In genomic region chr5:1754531-1755220, GRCh38 we compare ENCODE assay signal across 1 cellular context.
TF ChIP-seq lines count a peak whose summit lies in the region.

No MANE protein-coding gene starts in this region.

TF ChIP-seq in HepG2, 621 proteins besides CTCF, POLR2A, EP300 and RAD21:
- no peak for TF ChIP-seq ZNF83 (CRISPR knock-in tag; IDR thresholded peaks at IDR 0.05; ENCODE audit: borderline replicate concordance)
- TF ChIP-seq SRY (CRISPR knock-in tag; IDR thresholded peaks at IDR 0.05): no peak
- TF ChIP-seq RBM22 (optimal IDR thresholded peaks at IDR 0.05; ENCODE audit: low read length): no peak
- TF ChIP-seq ZNF564 (CRISPR knock-in tag; IDR thresholded peaks at IDR 0.05): no peak
- TF ChIP-seq SRSF1 (optimal IDR thresholded peaks at IDR 0.05; ENCODE audit: low read depth, low read length): no peak
- TF ChIP-seq TMF1 (CRISPR knock-in tag; IDR thresholded peaks at IDR 0.05; ENCODE audit: low read depth): no peak
- TF ChIP-seq XBP1 (CRISPR knock-in tag; IDR thresholded peaks at IDR 0.05): no peak
- no peak for TF ChIP-seq ZFP36L2 (CRISPR knock-in tag; IDR thresholded peaks at IDR 0.05)
- TF ChIP-seq ZZZ3 (CRISPR knock-in tag; IDR thresholded peaks at IDR 0.05; ENCODE audit: borderline replicate concordance): no peak
- TF ChIP-seq KLF11 (CRISPR knock-in tag; IDR thresholded peaks at IDR 0.05): no peak
- TF ChIP-seq BRF2 (CRISPR knock-in tag; IDR thresholded peaks at IDR 0.05): no peak
- TF ChIP-seq HBP1 (CRISPR knock-in tag; IDR thresholded peaks at IDR 0.05; ENCODE audit: low read depth): no peak
- TF ChIP-seq ZNF775 (CRISPR knock-in tag; IDR thresholded peaks at IDR 0.05; ENCODE audit: borderline replicate concordance): no peak
TF ChIP-seq in HepG2: peak in this region for 0.
